8 cellular contexts compared by ENCODE assay signal in genomic region chr17:28854457-28855382, GRCh38. TPM values are rescaled to one million over a fixed set of nuclear protein-coding genes. Genes with fewer than 3 reads are reported as not detected.
DNase-seq lines count a peak whose midpoint lies in the region; ATAC-seq and TF ChIP-seq lines count a peak whose summit lies in the region.

Gene ERAL1, plus strand, starts transcription at chr17:28855016. Its CDS starts 19 bp downstream, at chr17:28855035.

- H4K20me1 ChIP-seq in BLaER1 treated with 17β-estradiol and CSF1 and Interleukin-3, amounts not matched to agents 10 nM and 100 nM: no peaks in the 10 kb centered on the region

- peak within 1 kb of the TSS; percentile 73 to 91 (median 81) for H3K4me3 ChIP-seq in BLaER1 treated with 17β-estradiol and CSF1 and Interleukin-3, amounts not matched to agents 10 nM and 100 nM
- H3K4me3 ChIP-seq in duodenal mucosa (ENCODE audit: low read depth in 1 of 2, low read length in 2 of 2) (peak within 1 kb of the TSS; percentile 91 to 94), right lobe of liver (peak within 1 kb of the TSS; percentile 78 to 96 (median 96))

- 2% methylated on average over 27 of the region's 43 CpGs for WGBS in right lobe of liver (ENCODE audit: insufficient coverage, low coverage, low lambda C conversion rate, missing lambda C conversion rate)

- H3K9ac ChIP-seq in BLaER1 treated with 17β-estradiol and CSF1 and Interleukin-3, amounts not matched to agents 10 nM and 100 nM: peak within 1 kb of the TSS; percentile 84 to 91 (median 88)
- peak within 1 kb of the TSS; percentile 75 to 83 for H3K9ac ChIP-seq in duodenal mucosa (ENCODE audit: low read depth in 1 of 2, low read length in 2 of 2)

- peaks cover 35 to 38% (median 37%) of the 10 kb centered on the region in 11 experiments for H3K36me3 ChIP-seq in BLaER1 treated with 17β-estradiol and CSF1 and Interleukin-3, amounts not matched to agents 10 nM and 100 nM
- H3K36me3 ChIP-seq in duodenal mucosa (ENCODE audit: control insufficient read depth in 1 of 2, insufficient read depth in 2 of 2, low read length in 2 of 2): peaks cover 4 to 19% of the 10 kb centered on the region in 2 donors
- peaks cover 0 to 25% (median 10%) of the 10 kb centered on the region in 4 donors for H3K36me3 ChIP-seq in right lobe of liver

- no peaks in the 10 kb centered on the region for H3K9me3 Mint-ChIP-seq in activated CD4-positive, alpha-beta memory T cell treated with anti-CD3 and anti-CD28 coated beads, Interleukin-2, amount 10 ng/mL, durations not matched to agents 7 days and 5 days

- H3K4me1 Mint-ChIP-seq in activated CD4-positive, alpha-beta memory T cell treated with anti-CD3 and anti-CD28 coated beads, Interleukin-2, amount 10 ng/mL, durations not matched to agents 7 days and 5 days: peaks cover 30% of the 10 kb centered on the region

- CTCF ChIA-PET in activated CD4-positive, alpha-beta memory T cell treated with anti-CD3 and anti-CD28 coated beads, Interleukin-2, amount 10 ng/mL, durations not matched to agents 7 days and 5 days (lab: Charles Lee): no interaction called here

- ATAC-seq in GM19351 (IDR thresholded peaks at IDR 0.05; ENCODE audit: unreplicated experiment) (peak; percentile 92), HG03558 (IDR thresholded peaks at IDR 0.05; ENCODE audit: extremely low read depth, unreplicated experiment) (peak; percentile 73), right lobe of liver (peak; percentile 99 to 100 (median 100))

- DNase-seq in NCI-H82 (lab: John Stamatoyannopoulos, UW) (peak; percentile 97), right lobe of liver (peak; percentile 86 to 91 (median 90))
- DNase-seq in activated CD4-positive, alpha-beta memory T cell treated with anti-CD3 and anti-CD28 coated beads, Interleukin-2, amount 10 ng/mL, durations not matched to agents 7 days and 5 days: peak; percentile 89
- peak; percentile 76 to 85 for DNase-seq in stimulated activated CD4-positive, alpha-beta T cell treated with anti-CD3 and anti-CD28 coated beads, Interleukin-4, amount 100 ng/mL, for 4 hours

- H3K27ac ChIP-seq in BLaER1 treated with 17β-estradiol and CSF1 and Interleukin-3, amounts not matched to agents 10 nM and 100 nM: peak within 1 kb of the TSS; percentile 66 to 88 (median 80)
- no peak within 1 kb of the TSS for H3K27ac ChIP-seq in duodenal mucosa (ENCODE audit: low read depth, low read length)
- peak within 1 kb of the TSS; percentile 46 to 54 (median 50) for H3K27ac ChIP-seq in right lobe of liver

- no peak for TF ChIP-seq CTCF in right lobe of liver (IDR thresholded peaks at IDR 0.05)

- H3K36me3 Mint-ChIP-seq in activated CD4-positive, alpha-beta memory T cell treated with anti-CD3 and anti-CD28 coated beads, Interleukin-2, amount 10 ng/mL, durations not matched to agents 7 days and 5 days (ENCODE audit: low read depth): peaks cover 22% of the 10 kb centered on the region

- peak within 1 kb of the TSS; percentile 78 for H3K27ac Mint-ChIP-seq in activated CD4-positive, alpha-beta memory T cell treated with anti-CD3 and anti-CD28 coated beads, Interleukin-2, amount 10 ng/mL, durations not matched to agents 7 days and 5 days

- peak within 1 kb of the TSS; percentile 82 to 96 (median 90) for H3K4me2 ChIP-seq in BLaER1 treated with 17β-estradiol and CSF1 and Interleukin-3, amounts not matched to agents 10 nM and 100 nM

- no peaks in the 10 kb centered on the region for H3K27me3 Mint-ChIP-seq in activated CD4-positive, alpha-beta memory T cell treated with anti-CD3 and anti-CD28 coated beads, Interleukin-2, amount 10 ng/mL, durations not matched to agents 7 days and 5 days

- H3K9me3 ChIP-seq in BLaER1 treated with 17β-estradiol and CSF1 and Interleukin-3, amounts not matched to agents 10 nM and 100 nM (replicated peaks in 1 of 11): no peaks in the 10 kb centered on the region
- no peaks in the 10 kb centered on the region for H3K9me3 ChIP-seq in duodenal mucosa (ENCODE audit: control insufficient read depth in 1 of 2, low read length in 2 of 2)
- no peaks in the 10 kb centered on the region for H3K9me3 ChIP-seq in right lobe of liver

- H3K27me3 ChIP-seq in BLaER1 treated with 17β-estradiol and CSF1 and Interleukin-3, amounts not matched to agents 10 nM and 100 nM: no peaks in the 10 kb centered on the region
- H3K27me3 ChIP-seq in duodenal mucosa (ENCODE audit: control insufficient read depth in 1 of 2, insufficient read depth in 2 of 2, low read length in 2 of 2): no peaks in the 10 kb centered on the region
- no peaks in the 10 kb centered on the region for H3K27me3 ChIP-seq in right lobe of liver

- TF ChIP-seq POLR2A in right lobe of liver (IDR thresholded peaks at IDR 0.05): peak; percentile 57

- peak within 1 kb of the TSS; percentile 95 for H3K4me3 Mint-ChIP-seq in activated CD4-positive, alpha-beta memory T cell treated with anti-CD3 and anti-CD28 coated beads, Interleukin-2, amount 10 ng/mL, durations not matched to agents 7 days and 5 days

- peaks cover 16 to 21% (median 18%) of the 10 kb centered on the region in 10 experiments for H3K4me1 ChIP-seq in BLaER1 treated with 17β-estradiol and CSF1 and Interleukin-3, amounts not matched to agents 10 nM and 100 nM
- peaks cover 6 to 13% of the 10 kb centered on the region in 2 donors for H3K4me1 ChIP-seq in duodenal mucosa (ENCODE audit: control insufficient read depth in 1 of 2, insufficient read depth in 2 of 2, low read length in 2 of 2)
- peaks cover 0 to 12% (median 3%) of the 10 kb centered on the region in 4 donors for H3K4me1 ChIP-seq in right lobe of liver

- POLR2A ChIA-PET in activated CD4-positive, alpha-beta memory T cell treated with anti-CD3 and anti-CD28 coated beads, Interleukin-2, amount 10 ng/mL, durations not matched to agents 7 days and 5 days (lab: Charles Lee): interaction anchor here (1.0 to 1.8 kb wide), 3 partner anchors 12 to 91 kb away, joined by 3 to 9 read pairs (median 4); partner anchors contain the start of genes FAM222B and FLOT2

- intact Hi-C loops in right lobe of liver (cut with DNase I): loop anchor here in 1 of 2 donors (10.0 kb wide), 2 partner anchors 60 to 90 kb away; no protein-coding TSS in a partner anchor

RNA-seq across cellular contexts. Expression of gene ERAL1, which starts in this region (rescaled TPM):
- total RNA-seq in activated CD4-positive, alpha-beta memory T cell treated with anti-CD3 and anti-CD28 coated beads, Interleukin-2, amount 10 ng/mL, durations not matched to agents 7 days and 5 days: 10 to 100 TPM; 34.6 to 35.2 TPM
- total RNA-seq in right lobe of liver: 10 to 100 TPM; 21.6 to 47.1 (median 23.4) TPM
